Comparison of ENCODE assay signal across 1 cellular context in the genomic region with DNA sequence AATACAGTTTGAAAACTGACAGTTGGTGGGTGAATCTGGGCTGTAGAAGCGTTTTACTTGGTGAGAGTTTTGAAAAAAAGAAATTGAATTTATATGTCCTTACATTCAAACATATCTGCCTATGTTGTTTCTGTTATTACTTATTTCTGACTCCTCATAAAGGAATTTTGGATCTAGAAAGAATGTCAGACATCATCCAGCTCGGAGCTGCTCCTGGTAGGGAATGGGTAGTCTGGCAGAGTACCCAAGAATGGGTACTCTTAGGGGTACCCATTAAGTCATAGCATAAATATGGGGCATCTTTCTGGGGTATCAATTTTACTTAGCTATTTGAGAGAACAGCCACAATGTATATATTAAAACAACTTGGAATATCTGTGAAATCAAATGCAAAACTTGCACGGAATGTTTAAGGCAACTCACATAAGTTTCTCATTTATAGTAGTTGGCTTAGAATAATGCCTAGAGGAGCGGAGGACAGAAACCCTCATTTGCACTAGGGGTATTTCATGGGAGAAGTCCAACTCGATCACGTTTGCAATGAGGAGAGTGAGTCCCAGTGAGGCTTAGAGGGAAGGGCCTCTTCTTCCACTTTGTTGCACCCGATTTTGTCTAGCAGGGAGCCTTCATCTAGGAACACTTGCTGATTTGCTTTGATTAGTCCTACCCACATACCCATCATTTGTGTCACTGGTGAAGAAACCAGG.
TF ChIP-seq lines count a peak whose summit lies in the region.

No MANE protein-coding gene starts in this region.

TF ChIP-seq in IMR-90, 13 proteins besides CTCF, POLR2A, EP300 and RAD21:
- TF ChIP-seq FOS (IDR thresholded peaks at IDR 0.05; ENCODE audit: low read depth, low read length) (no peak), USF2 (IDR thresholded peaks at IDR 0.05; ENCODE audit: low read depth, low read length) (no peak), BHLHE40 (IDR thresholded peaks at IDR 0.05; ENCODE audit: low read depth, low read length) (peak; percentile 35), CEBPB (IDR thresholded peaks at IDR 0.05; ENCODE audit: low read depth, low read length) (no peak)
